8 cellular contexts compared by ENCODE assay signal in the genomic region with DNA sequence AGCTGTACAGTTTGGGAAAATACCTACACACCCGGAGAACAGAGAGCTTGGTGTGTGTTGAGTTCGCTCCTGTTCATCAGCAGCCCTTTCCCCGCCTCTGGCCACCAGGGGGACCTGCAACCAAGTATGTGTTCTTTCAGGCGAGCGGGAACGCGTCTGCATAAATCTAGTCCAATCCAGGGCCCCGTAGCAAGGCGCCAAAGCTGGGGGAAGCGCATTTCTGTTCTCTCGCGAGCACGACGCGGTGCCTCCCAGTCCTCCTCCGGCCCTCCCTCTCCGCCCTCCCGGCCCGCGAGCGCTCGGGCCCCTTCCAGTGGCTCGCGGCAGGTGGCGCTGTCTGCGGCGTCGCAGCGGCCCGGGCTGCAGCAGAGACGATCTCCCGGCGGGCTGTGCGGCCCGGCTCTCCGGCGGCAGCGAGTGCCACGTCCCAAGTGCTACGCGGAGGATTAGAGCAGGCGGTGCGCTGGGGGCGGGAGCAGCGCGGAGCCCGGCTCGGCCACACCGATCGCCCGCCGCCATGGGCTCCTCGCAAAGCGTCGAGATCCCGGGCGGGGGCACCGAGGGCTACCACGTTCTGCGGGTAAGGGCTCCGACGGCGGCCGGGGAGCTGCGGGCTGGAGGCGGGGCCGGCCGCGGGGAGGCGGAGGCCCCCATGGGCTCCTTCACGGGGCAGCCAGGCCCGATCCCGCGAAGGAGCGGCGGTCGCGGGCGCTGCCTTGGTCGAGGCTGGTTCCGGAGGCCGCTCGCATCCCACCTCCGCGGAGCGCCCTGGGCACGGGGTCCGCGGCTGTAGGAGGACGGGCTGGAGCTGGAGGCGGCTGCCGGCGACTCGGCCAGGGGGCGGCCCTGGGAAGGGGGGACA. TPM values are rescaled to one million over a fixed set of nuclear protein-coding genes. Genes with fewer than 3 reads are reported as not detected.
A peak's percentile ranks its signal among the peaks of the same experiment; 100 is the strongest.
DNase-seq lines count a peak whose midpoint lies in the region; ATAC-seq and TF ChIP-seq lines count a peak whose summit lies in the region.

TSS of gene GORASP2 (plus strand) at position 430 of the 862 bp plus-strand sequence. CDS start at position 518, 88 bp downstream.

- H3K27ac ChIP-seq in heart right ventricle: peak within 1 kb of the TSS; percentile 82 to 98 (median 94)
- H3K27ac ChIP-seq in upper lobe of right lung: peak within 1 kb of the TSS; percentile 94

- DNase-seq in GM13977 (ENCODE audit: low spot score): peak; percentile 98
- DNase-seq in NCI-H146 treated with DMSO at 0.1 percent for 48 hours (lab: John Stamatoyannopoulos, UW; ENCODE audit: unreplicated experiment): peak; percentile 92
- DNase-seq in amniotic epithelial cell (ENCODE audit: low read depth): peak; percentile 100
- peak; percentile 97 to 99 for DNase-seq in heart right ventricle
- peak; percentile 100 for DNase-seq in posterior vena cava (ENCODE audit: low spot score)
- peak; percentile 99 for DNase-seq in upper lobe of right lung

- 0 to 1% methylated on average over 76 to 95 of the region's 95 CpGs for WGBS in heart right ventricle, 2 donors

- peaks cover 3 to 47% (median 38%) of the 10 kb centered on the region in 9 donors for H3K4me1 ChIP-seq in heart right ventricle
- peaks cover 27% of the 10 kb centered on the region for H3K4me1 ChIP-seq in upper lobe of right lung

- in situ Hi-C loops in GM13977 (cut with MboI; ENCODE audit: low pct_unique_long_range_greater_than_20kb, low sequenced_read_pairs, unreplicated experiment): no loop called here

- ATAC-seq in HG02884 (IDR thresholded peaks at IDR 0.05; ENCODE audit: unreplicated experiment): peak; percentile 93
- peak; percentile 97 to 99 (median 98) for ATAC-seq in heart right ventricle
- peak; percentile 98 for ATAC-seq in upper lobe of right lung

- TF ChIP-seq CTCF in GM13977 (IDR thresholded peaks at IDR 0.05; ENCODE audit: extremely low read depth, insufficient read depth, missing control alignments): peak; percentile 94
- peak; percentile 93 to 98 (median 97) for TF ChIP-seq CTCF in heart right ventricle (IDR thresholded peaks at IDR 0.05)
- peak; percentile 98 for TF ChIP-seq CTCF in upper lobe of right lung (IDR thresholded peaks at IDR 0.05)

- intact Hi-C loops in T-helper 1 cell treated with Interleukin-12 subunit alpha and Interleukin-12 subunit beta and Interleukin-4 antibody, amounts not matched to agents 30 ng/mL and 1 ng/mL, for 36 hours (cut with micrococcal nuclease): loop anchor here (1.0 to 10.0 kb wide), 16 partner anchors 56 to 1566 kb away; partner anchors contain the start of genes CFAP210, DCAF17, DYNC1I2 and ERICH2
- intact Hi-C loops in heart right ventricle (cut with DNase I) (loop anchor here in 4 of 10 donors (5.0 to 10.0 kb wide), 4 partner anchors 164 to 758 kb away; partner anchors contain the start of genes DYNC1I2 (in 1 of the 4) and TLK1 (in 1 of the 4)), posterior vena cava (cut with DNase I) (no loop called here), upper lobe of right lung (cut with DNase I) (no loop called here)

- H3K4me3 ChIP-seq in heart right ventricle: peak within 1 kb of the TSS; percentile 73 to 98 (median 88)
- H3K4me3 ChIP-seq in upper lobe of right lung: peak within 1 kb of the TSS; percentile 94

- H3K27me3 ChIP-seq in heart right ventricle: no peaks in the 10 kb centered on the region
- no peaks in the 10 kb centered on the region for H3K27me3 ChIP-seq in upper lobe of right lung

- no peaks in the 10 kb centered on the region for H3K36me3 ChIP-seq in heart right ventricle
- no peaks in the 10 kb centered on the region for H3K36me3 ChIP-seq in upper lobe of right lung

- H3K9me3 ChIP-seq in heart right ventricle (peaks cover 0 to 6% (median 0%) of the 10 kb centered on the region in 11 donors), upper lobe of right lung (no peaks in the 10 kb centered on the region)

RNA-seq across cellular contexts. Expression of gene GORASP2, which starts in this region (rescaled TPM):
- 81.4 and 84.4 TPM in 2 replicates for total RNA-seq in T-helper 1 cell treated with Interleukin-12 subunit alpha and Interleukin-12 subunit beta and Interleukin-4 antibody, amounts not matched to agents 30 ng/mL and 1 ng/mL, for 36 hours
- total RNA-seq in heart right ventricle: 10 to 100 TPM; 54.2 to 74.1 (median 62.1) TPM
- 10 to 100 TPM; 15.4 to 56.2 TPM for polyA plus RNA-seq in heart right ventricle
- 10 to 100 TPM; 62.3 to 67.4 TPM for total RNA-seq in posterior vena cava
- 69.7 TPM for total RNA-seq in upper lobe of right lung

Comparison
In these comparisons a context has a peak if more than half of its experiments do, and no peak if none do; other contexts are left out.
1. Peak in every context shown above with its lines: DNase-seq, ATAC-seq, H3K4me3 ChIP-seq and H3K27ac ChIP-seq.